ENCODE assay signal across 32 cellular contexts in the genomic region with DNA sequence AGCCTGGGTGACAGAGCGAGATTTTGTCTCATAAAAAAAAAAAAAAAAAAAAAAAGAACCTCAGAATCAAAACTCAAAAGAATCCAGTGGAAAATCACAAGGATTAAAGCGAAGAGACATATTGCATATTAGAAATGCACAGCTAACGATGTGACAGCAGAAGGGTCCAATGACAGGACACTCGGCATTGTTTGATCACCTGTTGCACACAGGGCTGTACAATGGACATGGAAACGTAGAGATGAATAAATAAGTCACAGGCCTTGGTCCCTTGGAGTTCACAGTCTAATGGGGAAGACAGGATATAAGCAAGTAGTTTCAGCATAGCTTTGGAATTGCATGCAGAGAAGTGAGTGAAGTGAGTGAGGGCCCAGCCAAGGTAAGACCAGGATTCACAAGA. TPM values are rescaled to one million over a fixed set of nuclear protein-coding genes. Genes with fewer than 3 reads are reported as not detected.
DNase-seq lines count a peak whose midpoint lies in the region; ATAC-seq, FAIRE-seq and TF ChIP-seq lines count a peak whose summit lies in the region.
"Had no signal": no experiment of that assay in that cellular context is flagged by ENCODE, and none has a peak within 500 bp of the region (broad histone marks: within the 10 kb centered on the region; RNA-seq: fewer than 3 reads in every experiment).

No MANE protein-coding gene starts in this region.

- DNase-seq in activated naive CD4-positive, alpha-beta T cell treated with anti-CD3 and anti-CD28 coated beads, Interleukin-2, amount 50 U/mL, for 72 hours (ENCODE audit: low spot score in 2 of 2), result no peak
- peak; percentile 82 for DNase-seq in NCI-H748 (lab: John Stamatoyannopoulos, UW; ENCODE audit: unreplicated experiment)
- no peak for DNase-seq in endodermal cell
- no peak for DNase-seq in dermis blood vessel endothelial cell
- DNase-seq in D721Med (ENCODE audit: insufficient read length, low spot score), result no peak
- DNase-seq: activated B cell treated with CpG ODN at 0.5 μM for 24 hours; activated CD4-positive, alpha-beta T cell treated with anti-CD3 and anti-CD28 coated beads, Interleukin-2, amount 50 U/mL, for 1 hour; activated effector memory CD4-positive, alpha-beta T cell treated with anti-CD3 and anti-CD28 coated beads, Interleukin-2, amount 50 U/mL, for 16 hours; activated T-cell treated with anti-CD3 and anti-CD28 coated beads, Interleukin-2, amount 50 U/mL, for 24 hours; AML-193; colonic mucosa; glutamatergic neuron; H9; left colon; MM.1S; nephron progenitor cell; stimulated activated naive B cell treated with anti-CD40 and anti-IgM and Interleukin-4, amounts not matched to agents 10 μg/mL and 1 μg/mL and 100 μg/mL, for 72 hours; T-helper 1 cell; upper lobe of left lung had no signal

- H3K36me3 ChIP-seq in endodermal cell (ENCODE audit: control insufficient read depth, insufficient read depth, low read length), result no peaks in the 10 kb centered on the region
- H3K36me3 ChIP-seq: cardiac muscle cell, colonic mucosa, ovary, upper lobe of left lung had no signal

- peaks cover 10% of the 10 kb centered on the region for H3K4me1 Mint-ChIP-seq in activated naive CD4-positive, alpha-beta T cell treated with anti-CD3 and anti-CD28 coated beads, Interleukin-2, amount 50 U/mL, for 24 hours
- peaks cover 26% of the 10 kb centered on the region for H3K4me1 Mint-ChIP-seq in dendritic cell treated with granulocyte-macrophage colony-stimulating factor and Interleukin-4, amounts not matched to agents 40 ng/mL and 50 ng/mL, for 4 days (ENCODE audit: low read depth)
- H3K4me1 Mint-ChIP-seq in endodermal cell, result peaks cover 42% of the 10 kb centered on the region

- no peaks in the 10 kb centered on the region for H3K27me3 ChIP-seq in endodermal cell (ENCODE audit: control insufficient read depth, insufficient read depth, low read length, poor library complexity, severe bottlenecking)
- H3K27me3 ChIP-seq: colonic mucosa, ovary, upper lobe of left lung had no signal

- H3K9me3 ChIP-seq in endodermal cell (ENCODE audit: control insufficient read depth, low read length), result no peaks in the 10 kb centered on the region
- H3K9me3 ChIP-seq: A549, colonic mucosa, ovary, upper lobe of left lung had no signal

- H3K9me3 Mint-ChIP-seq in activated naive CD4-positive, alpha-beta T cell treated with anti-CD3 and anti-CD28 coated beads, Interleukin-2, amount 50 U/mL, for 24 hours, result no peaks in the 10 kb centered on the region
- no peaks in the 10 kb centered on the region for H3K9me3 Mint-ChIP-seq in activated naive CD4-positive, alpha-beta T cell treated with anti-CD3 and anti-CD28 coated beads, Interleukin-2, amount 50 U/mL, for 72 hours
- no peaks in the 10 kb centered on the region for H3K9me3 Mint-ChIP-seq in dendritic cell treated with granulocyte-macrophage colony-stimulating factor and Interleukin-4, amounts not matched to agents 40 ng/mL and 50 ng/mL, for 4 days
- H3K9me3 Mint-ChIP-seq in endodermal cell, result no peaks in the 10 kb centered on the region
- H3K9me3 Mint-ChIP-seq: activated B cell treated with CpG ODN at 0.5 μM for 24 hours; activated T-cell treated with anti-CD3 and anti-CD28 coated beads, Interleukin-2, amount 50 U/mL, for 24 hours; CD4-positive, CD25-positive, alpha-beta regulatory T cell; stimulated activated naive B cell treated with anti-CD40 and anti-IgM and Interleukin-4, amounts not matched to agents 10 μg/mL and 1 μg/mL and 100 μg/mL, for 72 hours had no signal

- 81 to 94% methylated on average over 4 to 5 of the region's 5 CpGs for whole genome bisulfite sequencing in endodermal cell (ENCODE audit: insufficient coverage in 1 of 2, insufficient read length in 1 of 2), 2 experiments

- intact Hi-C loops in dendritic cell treated with granulocyte-macrophage colony-stimulating factor and Interleukin-4, amounts not matched to agents 40 ng/mL and 50 ng/mL, for 4 days (cut with micrococcal nuclease), result no loop called here

- peak overlapping the region; percentile 15 for H3K27ac Mint-ChIP-seq in activated naive CD4-positive, alpha-beta T cell treated with anti-CD3 and anti-CD28 coated beads, Interleukin-2, amount 50 U/mL, for 24 hours
- no peak overlapping the region for H3K27ac Mint-ChIP-seq in activated naive CD4-positive, alpha-beta T cell treated with anti-CD3 and anti-CD28 coated beads, Interleukin-2, amount 50 U/mL, for 72 hours
- H3K27ac Mint-ChIP-seq in dendritic cell treated with granulocyte-macrophage colony-stimulating factor and Interleukin-4, amounts not matched to agents 40 ng/mL and 50 ng/mL, for 4 days, result peak overlapping the region; percentile 5
- H3K27ac Mint-ChIP-seq in endodermal cell, result no peak overlapping the region
- H3K27ac Mint-ChIP-seq: activated B cell treated with CpG ODN at 0.5 μM for 24 hours; activated T-cell treated with anti-CD3 and anti-CD28 coated beads, Interleukin-2, amount 50 U/mL, for 24 hours; H9; nephron progenitor cell; stimulated activated naive B cell treated with anti-CD40 and anti-IgM and Interleukin-4, amounts not matched to agents 10 μg/mL and 1 μg/mL and 100 μg/mL, for 72 hours had no signal

- H3K27ac ChIP-seq in endodermal cell (ENCODE audit: low read depth, low read length), result no peak overlapping the region
- H3K27ac ChIP-seq: A549, cardiac muscle cell, colonic mucosa, KMS-11, ovary, RWPE1, SK-N-MC, skin epidermis, upper lobe of left lung had no signal

- no peak for FAIRE-seq in D721Med (lab: Jason Lieb, UNC)
- FAIRE-seq: A549, astrocyte, G401.6 had no signal

- TF ChIP-seq CTCF in endodermal cell (conservative IDR thresholded peaks at IDR 0.05) (no peak), D721Med (IDR thresholded peaks at IDR 0.05; ENCODE audit: insufficient read depth, missing control alignments) (no peak)

- no peak overlapping the region for H3K4me3 ChIP-seq in endodermal cell (ENCODE audit: low read length)
- H3K4me3 ChIP-seq: A549, cardiac muscle cell, colonic mucosa, ovary, SK-N-MC, skin epidermis, upper lobe of left lung had no signal

- ATAC-seq in activated naive CD4-positive, alpha-beta T cell treated with anti-CD3 and anti-CD28 coated beads, Interleukin-2, amount 50 U/mL, for 72 hours, result no peak
- no peak for ATAC-seq in HG03469 (IDR thresholded peaks at IDR 0.05; ENCODE audit: unreplicated experiment)
- ATAC-seq: A549; left colon; stimulated activated naive B cell treated with anti-CD40 and anti-IgM and Interleukin-4, amounts not matched to agents 10 μg/mL and 1 μg/mL and 100 μg/mL, for 72 hours had no signal

- H3K4me3 Mint-ChIP-seq in activated naive CD4-positive, alpha-beta T cell treated with anti-CD3 and anti-CD28 coated beads, Interleukin-2, amount 50 U/mL, for 24 hours, result no peak overlapping the region
- H3K4me3 Mint-ChIP-seq in dendritic cell treated with granulocyte-macrophage colony-stimulating factor and Interleukin-4, amounts not matched to agents 40 ng/mL and 50 ng/mL, for 4 days, result no peak overlapping the region
- no peak overlapping the region for H3K4me3 Mint-ChIP-seq in endodermal cell
- H3K4me3 Mint-ChIP-seq: activated B cell treated with CpG ODN at 0.5 μM for 24 hours; activated T-cell treated with anti-CD3 and anti-CD28 coated beads, Interleukin-2, amount 50 U/mL, for 24 hours; CD4-positive, CD25-positive, alpha-beta regulatory T cell; H9; nephron progenitor cell; stimulated activated naive B cell treated with anti-CD40 and anti-IgM and Interleukin-4, amounts not matched to agents 10 μg/mL and 1 μg/mL and 100 μg/mL, for 72 hours had no signal

- peaks cover 3% of the 10 kb centered on the region for H3K4me1 ChIP-seq in endodermal cell (ENCODE audit: control insufficient read depth, insufficient read depth, low read length)
- H3K4me1 ChIP-seq: A549, colonic mucosa had no signal

- H3K9ac ChIP-seq in endodermal cell (ENCODE audit: extremely low read depth, low read length, poor library complexity, severe bottlenecking), result no peak overlapping the region
- H3K9ac ChIP-seq: KMS-11 had no signal

- H3K27me3 Mint-ChIP-seq in activated naive CD4-positive, alpha-beta T cell treated with anti-CD3 and anti-CD28 coated beads, Interleukin-2, amount 50 U/mL, for 24 hours, result no peaks in the 10 kb centered on the region
- H3K27me3 Mint-ChIP-seq in dendritic cell treated with granulocyte-macrophage colony-stimulating factor and Interleukin-4, amounts not matched to agents 40 ng/mL and 50 ng/mL, for 4 days, result peaks cover 3% of the 10 kb centered on the region
- no peaks in the 10 kb centered on the region for H3K27me3 Mint-ChIP-seq in endodermal cell (ENCODE audit: insufficient read depth)
- H3K27me3 Mint-ChIP-seq: activated B cell treated with CpG ODN at 0.5 μM for 24 hours; activated T-cell treated with anti-CD3 and anti-CD28 coated beads, Interleukin-2, amount 50 U/mL, for 24 hours; CD4-positive, CD25-positive, alpha-beta regulatory T cell; stimulated activated naive B cell treated with anti-CD40 and anti-IgM and Interleukin-4, amounts not matched to agents 10 μg/mL and 1 μg/mL and 100 μg/mL, for 72 hours had no signal

- H3K36me3 Mint-ChIP-seq in activated naive CD4-positive, alpha-beta T cell treated with anti-CD3 and anti-CD28 coated beads, Interleukin-2, amount 50 U/mL, for 24 hours, result no peaks in the 10 kb centered on the region
- H3K36me3 Mint-ChIP-seq in activated naive CD4-positive, alpha-beta T cell treated with anti-CD3 and anti-CD28 coated beads, Interleukin-2, amount 50 U/mL, for 72 hours, result no peaks in the 10 kb centered on the region
- no peaks in the 10 kb centered on the region for H3K36me3 Mint-ChIP-seq in dendritic cell treated with granulocyte-macrophage colony-stimulating factor and Interleukin-4, amounts not matched to agents 40 ng/mL and 50 ng/mL, for 4 days (ENCODE audit: low read depth)
- no peaks in the 10 kb centered on the region for H3K36me3 Mint-ChIP-seq in endodermal cell (ENCODE audit: low read depth)
- H3K36me3 Mint-ChIP-seq: CD4-positive, CD25-positive, alpha-beta regulatory T cell; stimulated activated naive B cell treated with anti-CD40 and anti-IgM and Interleukin-4, amounts not matched to agents 10 μg/mL and 1 μg/mL and 100 μg/mL, for 72 hours had no signal

RNA-seq across cellular contexts. Expression of a gene that starts 25.9 kb away (rescaled TPM):
- 10 to 100 TPM; 24.7 to 54.8 TPM for total RNA-seq in activated naive CD4-positive, alpha-beta T cell treated with anti-CD3 and anti-CD28 coated beads, Interleukin-2, amount 50 U/mL, for 72 hours
- total RNA-seq in endodermal cell (10 to 100 TPM; 29.8 to 30.2 TPM), dermis blood vessel endothelial cell (18.4 and 19.5 TPM in 2 replicates)
- polyA plus RNA-seq in endodermal cell (2013, experiment 1 of 2), result 29.8 TPM
- polyA plus RNA-seq in endodermal cell (2013, experiment 2 of 2), result 31.2 TPM

Comparison
In these comparisons a context has a peak if more than half of its experiments do, and no peak if none do; other contexts are left out.
1. H3K27ac Mint-ChIP-seq: peak in activated naive CD4-positive, alpha-beta T cell treated with anti-CD3 and anti-CD28 coated beads, Interleukin-2, amount 50 U/mL, for 24 hours (single experiment) and dendritic cell treated with granulocyte-macrophage colony-stimulating factor and Interleukin-4, amounts not matched to agents 40 ng/mL and 50 ng/mL, for 4 days (single experiment); none in activated naive CD4-positive, alpha-beta T cell treated with anti-CD3 and anti-CD28 coated beads, Interleukin-2, amount 50 U/mL, for 72 hours (0 of 2) and endodermal cell (single experiment).